ENCODE assay signal across 8 cellular contexts in the genomic region with DNA sequence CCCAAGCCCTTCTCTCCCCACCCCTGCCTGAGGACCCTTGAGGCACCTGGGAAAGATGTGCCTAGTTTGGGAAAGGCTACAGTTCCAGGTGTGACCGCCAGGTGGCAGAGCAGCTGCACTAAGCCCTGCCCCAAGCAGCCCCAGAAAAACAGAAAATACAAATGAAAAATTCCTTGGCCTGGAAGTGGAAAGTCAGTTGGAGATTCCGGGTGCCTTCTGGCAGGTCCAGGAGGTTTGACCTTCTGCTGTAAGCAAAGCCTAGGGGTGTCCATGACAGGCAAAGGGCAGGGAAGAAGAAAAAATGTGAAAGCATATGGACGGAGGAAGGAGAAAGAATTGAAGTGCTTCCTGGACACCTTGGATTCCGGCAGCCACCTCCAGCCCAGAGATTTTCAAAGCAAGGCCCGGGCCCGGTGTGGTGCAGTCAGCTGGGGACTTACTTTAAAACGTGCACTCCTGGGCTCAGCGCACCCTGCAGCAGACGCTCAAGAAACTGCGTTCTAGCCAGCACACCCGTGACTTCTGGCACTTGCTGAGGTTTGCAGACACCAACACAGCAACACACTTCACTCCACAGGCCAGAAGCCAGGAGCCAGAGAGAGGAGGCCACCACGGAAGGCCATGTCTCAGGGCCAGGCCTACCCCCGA. TPM values are rescaled to one million over a fixed set of nuclear protein-coding genes. Genes with fewer than 3 reads are reported as not detected.
A peak's percentile ranks its signal among the peaks of the same experiment; 100 is the strongest.
DNase-seq lines count a peak whose midpoint lies in the region; ATAC-seq and TF ChIP-seq lines count a peak whose summit lies in the region.

No MANE protein-coding gene starts in this region.

- peak; percentile 16 for DNase-seq in DMS114 treated with DMSO at 0.1 percent for 48 hours (lab: John Stamatoyannopoulos, UW; ENCODE audit: unreplicated experiment)
- DNase-seq in Karpas-422: peak; percentile 77
- peak; percentile 95 for DNase-seq in cerebellar cortex (ENCODE audit: low spot score)
- DNase-seq in kidney tubule cell (ENCODE audit: low spot score): peak; percentile 60
- DNase-seq in stimulated activated CD4-positive, alpha-beta T cell treated with anti-CD3 and anti-CD28 coated beads, Interleukin-2, amount 100 ng/mL, for 48 hours: peak; percentile 52 to 54

- H3K4me1 ChIP-seq in Karpas-422 (ENCODE audit: low read length): no peaks in the 10 kb centered on the region

- no peak overlapping the region for H3K9ac ChIP-seq in Karpas-422 (ENCODE audit: low read length)

- no peaks in the 10 kb centered on the region for H3K9me2 ChIP-seq in Karpas-422 (replicated peaks; ENCODE audit: insufficient read depth, low read length)

- H3K27ac ChIP-seq in Karpas-422 (ENCODE audit: low read length): no peak overlapping the region

- no peak for ATAC-seq in HG02678 (IDR thresholded peaks at IDR 0.05; ENCODE audit: unreplicated experiment)
- no peak for ATAC-seq in GM21717 (IDR thresholded peaks at IDR 0.05; ENCODE audit: unreplicated experiment)

- no peaks in the 10 kb centered on the region for H3K79me2 ChIP-seq in Karpas-422 (ENCODE audit: low read length)

- no peak overlapping the region for H3K4me2 ChIP-seq in Karpas-422 (ENCODE audit: low read depth, low read length, poor library complexity, severe bottlenecking)

- peak; percentile 99 for TF ChIP-seq CTCF in WI38 (IDR thresholded peaks at IDR 0.05; ENCODE audit: low read depth, low read length)

- no peaks in the 10 kb centered on the region for H4K20me1 ChIP-seq in Karpas-422 (ENCODE audit: insufficient read depth, low read depth, low read length)

- no peak overlapping the region for H2AFZ ChIP-seq in Karpas-422 (ENCODE audit: low read length)

- no peaks in the 10 kb centered on the region for H3K27me3 ChIP-seq in Karpas-422 (ENCODE audit: low read length)

- peaks cover 3% of the 10 kb centered on the region; the same call in 1 of the 2 replicates for H3K9me3 ChIP-seq in Karpas-422 (ENCODE audit: low read length)

- no peak overlapping the region for H3K4me3 ChIP-seq in Karpas-422 (ENCODE audit: low read length)
- H3K4me3 ChIP-seq in WI38 (ENCODE audit: low read depth, low read length): no peak overlapping the region

- no peaks in the 10 kb centered on the region for H3K36me3 ChIP-seq in Karpas-422 (ENCODE audit: insufficient read depth, low read length)

RNA-seq across cellular contexts. Expression of gene SLC22A11, which starts 2.1 kb away (rescaled TPM):
- total RNA-seq in Karpas-422 (2014; rRNA removed; shearing (Covaris generic); ENCODE audit: low replicate concordance): not detected in 2 replicates

RNA-seq across cellular contexts. Expression of gene SLC22A12, which starts 37.3 kb away (rescaled TPM):
- not detected in 2 replicates for total RNA-seq in Karpas-422 (2014; rRNA removed; shearing (Covaris generic); ENCODE audit: low replicate concordance)

Comparison
In these comparisons a context has a peak if more than half of its experiments do, and no peak if none do; other contexts are left out.
1. DNase-seq: peak in every context shown above with its lines; median percentile 95 in cerebellar cortex; 77 in Karpas-422; 60 in kidney tubule cell; 53 in stimulated activated CD4-positive, alpha-beta T cell treated with anti-CD3 and anti-CD28 coated beads, Interleukin-2, amount 100 ng/mL, for 48 hours; 16 in DMS114 treated with DMSO at 0.1 percent for 48 hours.